8 cellular contexts compared by ENCODE assay signal in genomic region chr15:58980351-58980939, GRCh38. TPM values are rescaled to one million over a fixed set of nuclear protein-coding genes. Genes with fewer than 3 reads are reported as not detected.
A peak's percentile ranks its signal among the peaks of the same experiment; 100 is the strongest.
DNase-seq lines count a peak whose midpoint lies in the region; ATAC-seq, FAIRE-seq and TF ChIP-seq lines count a peak whose summit lies in the region.

No MANE protein-coding gene starts in this region.

- no peak overlapping the region for H3K14ac ChIP-seq in H1 (ENCODE audit: insufficient read length)

- CTCF ChIA-PET in HEK293T (lab: Yijun Ruan, JAX), result interaction anchor here (0.6 to 0.8 kb wide), 5 partner anchors 13 to 521 kb away, joined by 3 to 7 read pairs (median 3); no protein-coding TSS in a partner anchor
- CTCF ChIA-PET in Panc1 (lab: Charles Lee), result interaction anchor here (0.6 kb wide), 1 partner anchor 468 kb away, joined by 4 read pairs; no protein-coding TSS in a partner anchor
- CTCF ChIA-PET in H1 (lab: Charles Lee; ENCODE audit: partially characterized antibody), result interaction anchor here (0.7 to 2.4 kb wide), 13 partner anchors 9 to 549 kb away, joined by 3 to 11 read pairs (median 4); no protein-coding TSS in a partner anchor

- no peak overlapping the region for H3K27ac Mint-ChIP-seq in neural crest cell (ENCODE audit: unreplicated experiment)

- H4K91ac ChIP-seq in H1 (replicated peaks; ENCODE audit: insufficient read length, low read length), result no peak overlapping the region

- H3K27ac ChIP-seq in BLaER1 treated with 17β-estradiol and CSF1 and Interleukin-3, amounts not matched to agents 10 nM and 100 nM, result peak overlapping the region in 4 of 11 experiments; percentile 67 to 74 (median 68); a peak in 5 of 22 replicates
- H3K27ac ChIP-seq in Panc1 (ENCODE audit: low read length), result no peak overlapping the region
- H3K27ac ChIP-seq in H1 (ENCODE audit: low read depth, low read length), result no peak overlapping the region

- TF ChIP-seq EP300 in H1 (IDR thresholded peaks at IDR 0.05; ENCODE audit: borderline replicate concordance in 1 of 2, low read depth in 2 of 2, low read length in 2 of 2), result no peak

- peak overlapping the region in 10 of 11 experiments; percentile 62 to 82 (median 72); a peak in 15 of 22 replicates for H3K4me2 ChIP-seq in BLaER1 treated with 17β-estradiol and CSF1 and Interleukin-3, amounts not matched to agents 10 nM and 100 nM
- no peak overlapping the region for H3K4me2 ChIP-seq in H1 (ENCODE audit: insufficient read depth in 1 of 2, low read depth in 2 of 2, low read length in 2 of 2)

- POLR2A ChIA-PET in HEK293T (lab: Yijun Ruan, JAX) (no interaction called here), Panc1 (lab: Charles Lee) (no interaction called here), H1 (lab: Charles Lee; ENCODE audit: partially characterized antibody) (interaction anchor here (1.4 kb wide), 1 partner anchor 126 kb away, joined by 3 read pairs; no protein-coding TSS in a partner anchor)

- H2BK120ac ChIP-seq in H1 (replicated peaks; ENCODE audit: low read depth, low read length), result no peak overlapping the region

- H3K18ac ChIP-seq in H1 (ENCODE audit: extremely low read depth, low read length), result no peak overlapping the region

- H2AK5ac ChIP-seq in H1 (ENCODE audit: low read depth, low read length), result no peak overlapping the region

- DNase-seq in HEK293T (ENCODE audit: extremely low spot score) (no peak), Panc1 (ENCODE audit: low read depth, low spot score) (no peak), H1 (ENCODE audit: low read depth in 1 of 2, low spot score in 2 of 2) (no peak), neural crest cell (ENCODE audit: low read depth, low spot score) (no peak)
- DNase-seq in activated T-cell treated with anti-CD3 and anti-CD28 coated beads, Interleukin-2, amount 50 U/mL, for 4 hours, result no peak

- H4K8ac ChIP-seq in H1 (ENCODE audit: extremely low read depth, insufficient read depth, low read length), result no peak overlapping the region

- H3K9me3 ChIP-seq in BLaER1 treated with 17β-estradiol and CSF1 and Interleukin-3, amounts not matched to agents 10 nM and 100 nM (replicated peaks in 1 of 11), result no peaks in the 10 kb centered on the region
- H3K9me3 ChIP-seq in Panc1 (ENCODE audit: control insufficient read depth, insufficient read depth, low read depth, low read length), result no peaks in the 10 kb centered on the region
- no peaks in the 10 kb centered on the region for H3K9me3 ChIP-seq in H1 (ENCODE audit: insufficient read depth in 2 of 2, low read depth in 1 of 2, low read length in 1 of 2)

- H2BK20ac ChIP-seq in H1 (ENCODE audit: low read length), result no peak overlapping the region

- H3K4me1 ChIP-seq in BLaER1 treated with 17β-estradiol and CSF1 and Interleukin-3, amounts not matched to agents 10 nM and 100 nM, result peaks cover 43 to 81% (median 63%) of the 10 kb centered on the region in 10 experiments
- no peaks in the 10 kb centered on the region for H3K4me1 ChIP-seq in Panc1 (ENCODE audit: control insufficient read depth, insufficient read depth, low read length)
- peaks cover 0 to 3% (median 0%) of the 10 kb centered on the region in 4 experiments; a peak in 2 of 7 replicates for H3K4me1 ChIP-seq in H1 (replicated peaks in 1 of 4; ENCODE audit: control insufficient read depth in 3 of 4, insufficient read depth in 4 of 4, low read length in 3 of 4)

- no peak overlapping the region for H3K4ac ChIP-seq in H1 (replicated peaks; ENCODE audit: insufficient read length, low read depth, low read length)

- no peak overlapping the region for H3K23ac ChIP-seq in H1 (ENCODE audit: insufficient read length)

- H2BK5ac ChIP-seq in H1 (ENCODE audit: low read depth, low read length), result no peak overlapping the region

- peak; percentile 82 for FAIRE-seq in H1 (lab: Jason Lieb, UNC)

- H3K27me3 Mint-ChIP-seq in neural crest cell (ENCODE audit: low read depth), result peaks cover 48% of the 10 kb centered on the region
- no peaks in the 10 kb centered on the region for H3K27me3 Mint-ChIP-seq in activated T-cell treated with anti-CD3 and anti-CD28 coated beads, Interleukin-2, amount 50 U/mL, for 4 hours (ENCODE audit: low read depth)

- no peaks in the 10 kb centered on the region for H3K9me3 Mint-ChIP-seq in neural crest cell
- no peaks in the 10 kb centered on the region for H3K9me3 Mint-ChIP-seq in activated T-cell treated with anti-CD3 and anti-CD28 coated beads, Interleukin-2, amount 50 U/mL, for 4 hours

- peak in 1 of 2 experiments; percentile 64; a peak in 3 of 4 replicates for TF ChIP-seq RAD21 in H1 (IDR thresholded peaks at IDR 0.05 in 1 of 2, conservative IDR thresholded peaks at IDR 0.05 in 1 of 2; ENCODE audit: low read depth in 2 of 2, low read length in 2 of 2)

- no peak overlapping the region for H2AFZ ChIP-seq in H1 (ENCODE audit: low read length)

- H4K20me1 ChIP-seq in BLaER1 treated with 17β-estradiol and CSF1 and Interleukin-3, amounts not matched to agents 10 nM and 100 nM, result no peaks in the 10 kb centered on the region
- H4K20me1 ChIP-seq in H1 (replicated peaks in 1 of 2; ENCODE audit: control insufficient read depth in 1 of 2, insufficient read depth in 2 of 2, low read length in 2 of 2), result no peaks in the 10 kb centered on the region

- H2BK12ac ChIP-seq in H1 (ENCODE audit: low read depth, low read length), result no peak overlapping the region

- H3K4me1 Mint-ChIP-seq in neural crest cell, result no peaks in the 10 kb centered on the region
- H3K4me1 Mint-ChIP-seq in activated T-cell treated with anti-CD3 and anti-CD28 coated beads, Interleukin-2, amount 50 U/mL, for 4 hours (ENCODE audit: low read depth), result peaks cover 29% of the 10 kb centered on the region

- H3K27me3 ChIP-seq in BLaER1 treated with 17β-estradiol and CSF1 and Interleukin-3, amounts not matched to agents 10 nM and 100 nM, result no peaks in the 10 kb centered on the region
- H3K27me3 ChIP-seq in Panc1 (ENCODE audit: control insufficient read depth, insufficient read depth, low read length), result no peaks in the 10 kb centered on the region
- no peaks in the 10 kb centered on the region for H3K27me3 ChIP-seq in H1 (replicated peaks in 1 of 4; ENCODE audit: control insufficient read depth in 3 of 4, extremely low read depth in 1 of 4, insufficient read depth in 3 of 4, low read length in 3 of 4)

- no peak overlapping the region for H3K56ac ChIP-seq in H1 (replicated peaks; ENCODE audit: insufficient read length, low read depth, low read length)

- ATAC-seq in Panc1 (no peak), GM21529 (IDR thresholded peaks at IDR 0.05; ENCODE audit: unreplicated experiment) (no peak), GM19324 (IDR thresholded peaks at IDR 0.05; ENCODE audit: low FRiP score, unreplicated experiment) (no peak)
- ATAC-seq in activated T-cell treated with anti-CD3 and anti-CD28 coated beads, Interleukin-2, amount 50 U/mL, for 4 hours, result no peak

- 0 out of 22 replicates have a peak overlapping the region, but pooled peaks of 1 of the 11 experiments have one; percentile 34 for H3K9ac ChIP-seq in BLaER1 treated with 17β-estradiol and CSF1 and Interleukin-3, amounts not matched to agents 10 nM and 100 nM
- no peak overlapping the region for H3K9ac ChIP-seq in H1 (replicated peaks in 1 of 4; ENCODE audit: extremely low read depth in 1 of 4, low read depth in 3 of 4, low read length in 3 of 4)

- WGBS in H1 (ENCODE audit: extremely low coverage in 1 of 2, insufficient coverage in 1 of 2, insufficient read length in 1 of 2, insufficient replicate concordance in 2 of 2, low coverage in 1 of 2, low lambda C conversion rate in 2 of 2, missing lambda C conversion rate in 1 of 2), 2 experiments, result 28% methylated on average over 5 of the region's 5 CpGs; no CpG with 5 or more reads in 1 of the 2 experiments

- no peak overlapping the region for H4K5ac ChIP-seq in H1 (ENCODE audit: insufficient read length, low read depth, low read length)

- no TSS peak for BruUV-seq in Panc1 (replicated peaks; lab: Mats Ljungman, UMichigan)

- TF ChIP-seq CTCF in Panc1 (IDR thresholded peaks at IDR 0.05), result peak; percentile 62; the same call in 1 of the 2 replicates
- TF ChIP-seq CTCF in H1 (IDR thresholded peaks at IDR 0.05; ENCODE audit: control extremely low read depth in 1 of 3, insufficient read depth in 1 of 3, low read depth in 1 of 3, low read length in 3 of 3), result peak in 1 of 3 experiments; percentile 31; a peak in 2 of 4 replicates
- peak; percentile 74 for TF ChIP-seq CTCF in neural crest cell (conservative IDR thresholded peaks at IDR 0.05)

- H3K23me2 ChIP-seq in H1 (ENCODE audit: low read depth, low read length), result no peaks in the 10 kb centered on the region

- H3K79me2 ChIP-seq in H1 (ENCODE audit: control insufficient read depth in 1 of 2, insufficient read depth in 2 of 2, low read length in 2 of 2), result no peaks in the 10 kb centered on the region

- H3K79me1 ChIP-seq in H1 (ENCODE audit: low read depth, low read length), result no peaks in the 10 kb centered on the region

- in situ Hi-C loops in Panc1 (cut with HindIII; ENCODE audit: low pct_unique_long_range_greater_than_20kb, low sequenced_read_pairs), result no loop called here

- intact Hi-C loops in Panc1 (cut with micrococcal nuclease; ENCODE audit: unreplicated experiment), result loop anchor here (10.0 kb wide), 2 partner anchors 124 to 514 kb away; partner anchors contain the start of gene CCNB2

- no peak overlapping the region for H2BK15ac ChIP-seq in H1 (ENCODE audit: low read length)

- H3K4me3 ChIP-seq in BLaER1 treated with 17β-estradiol and CSF1 and Interleukin-3, amounts not matched to agents 10 nM and 100 nM, result no peak overlapping the region
- H3K4me3 ChIP-seq in Panc1 (ENCODE audit: low read depth in 2 of 2, low read length in 2 of 2) (no peak overlapping the region), H1 (ENCODE audit: extremely low read depth in 1 of 4, insufficient read depth in 2 of 4, low read depth in 3 of 4, low read length in 4 of 4) (no peak overlapping the region)

- H3K4me3 Mint-ChIP-seq in neural crest cell, result no peak overlapping the region
- H3K4me3 Mint-ChIP-seq in activated T-cell treated with anti-CD3 and anti-CD28 coated beads, Interleukin-2, amount 50 U/mL, for 4 hours, result no peak overlapping the region

- no peaks in the 10 kb centered on the region for H3K36me3 ChIP-seq in BLaER1 treated with 17β-estradiol and CSF1 and Interleukin-3, amounts not matched to agents 10 nM and 100 nM
- no peaks in the 10 kb centered on the region for H3K36me3 ChIP-seq in Panc1 (ENCODE audit: control insufficient read depth, insufficient read depth, low read length)
- no peaks in the 10 kb centered on the region for H3K36me3 ChIP-seq in H1 (ENCODE audit: control insufficient read depth in 2 of 4, insufficient read depth in 4 of 4, low read length in 3 of 4)

- no peak for TF ChIP-seq POLR2A in H1 (IDR thresholded peaks at IDR 0.05; ENCODE audit: control extremely low read depth in 1 of 2, low read depth in 2 of 2, low read length in 2 of 2)

- H3K36me3 Mint-ChIP-seq in neural crest cell (ENCODE audit: low read depth), result no peaks in the 10 kb centered on the region
- H3K36me3 Mint-ChIP-seq in activated T-cell treated with anti-CD3 and anti-CD28 coated beads, Interleukin-2, amount 50 U/mL, for 4 hours (ENCODE audit: insufficient read depth), result no peaks in the 10 kb centered on the region

RNA-seq across cellular contexts. Expression of gene RNF111, which starts 7.0 kb away (rescaled TPM):
- total RNA-seq in Panc1 (2021; ENCODE audit: unreplicated experiment), result 37.2 TPM
- polyA plus RNA-seq in Panc1 (2012; ENCODE audit: insufficient read length), result 25.8 TPM
- 26.6 and 29.1 TPM in 2 replicates for total RNA-seq in H1 (2021; fragmentation: NEBNext Ultra II Directional; extraction: Animal tissue kit (Norgen Biotek cat#: 25700))
- polyA plus RNA-seq in H1 (2011; rRNA removed), result 11.7 and 18.5 TPM in 2 replicates
- 14.9 TPM for polyA plus RNA-seq in H1 (2011; cell fraction: cytosol; rRNA removed)
- polyA plus RNA-seq in H1 (2011; cell fraction: nucleus; rRNA removed), result 16.3 TPM
- polyA plus RNA-seq in H1 (2012, experiment 1 of 2), result 14.5 to 24.3 TPM (median 19.4 TPM) in 4 replicates
- polyA plus RNA-seq in H1 (2012, experiment 2 of 2), result 1.1 TPM
- polyA plus RNA-seq in H1 (2013, experiment 1 of 2), result 10.6 TPM
- 9.1 TPM for polyA plus RNA-seq in H1 (2013, experiment 2 of 2)
- polyA minus RNA-seq in H1 (2011; rRNA and poly(A)+ RNA removed), result 77.3 and 94.6 TPM in 2 replicates
- polyA minus RNA-seq in H1 (2011; cell fraction: cytosol; rRNA and poly(A)+ RNA removed), result 26.9 TPM
- 56.4 TPM for polyA minus RNA-seq in H1 (2011; cell fraction: nucleus; rRNA and poly(A)+ RNA removed)
- 37.4 and 37.7 TPM in 2 replicates for total RNA-seq in neural crest cell
- 10 to 100 TPM; 22.6 to 25.0 (median 25.0) TPM for total RNA-seq in activated T-cell treated with anti-CD3 and anti-CD28 coated beads, Interleukin-2, amount 50 U/mL, for 4 hours

RNA-seq across cellular contexts. Expression of gene SLTM, which starts 47.0 kb away (rescaled TPM):
- total RNA-seq in Panc1 (2021; ENCODE audit: unreplicated experiment), result 75.7 TPM
- 88.4 TPM for polyA plus RNA-seq in Panc1 (2012; ENCODE audit: insufficient read length)
- 143 and 149 TPM in 2 replicates for total RNA-seq in H1 (2021; fragmentation: NEBNext Ultra II Directional; extraction: Animal tissue kit (Norgen Biotek cat#: 25700))
- polyA plus RNA-seq in H1 (2011; rRNA removed), result 30.8 and 43.9 TPM in 2 replicates
- polyA plus RNA-seq in H1 (2011; cell fraction: cytosol; rRNA removed), result 72.0 TPM
- 91.5 TPM for polyA plus RNA-seq in H1 (2011; cell fraction: nucleus; rRNA removed)
- 131 to 240 TPM (median 157 TPM) in 4 replicates for polyA plus RNA-seq in H1 (2012, experiment 1 of 2)
- 12.6 TPM for polyA plus RNA-seq in H1 (2012, experiment 2 of 2)
- polyA plus RNA-seq in H1 (2013, experiment 1 of 2), result 122 TPM
- polyA plus RNA-seq in H1 (2013, experiment 2 of 2), result 119 TPM
- 41.2 and 44.8 TPM in 2 replicates for polyA minus RNA-seq in H1 (2011; rRNA and poly(A)+ RNA removed)
- 62.2 TPM for polyA minus RNA-seq in H1 (2011; cell fraction: cytosol; rRNA and poly(A)+ RNA removed)
- polyA minus RNA-seq in H1 (2011; cell fraction: nucleus; rRNA and poly(A)+ RNA removed), result 228 TPM
- 105 and 122 TPM in 2 replicates for total RNA-seq in neural crest cell
- 100 to 1,000 TPM; 105 to 121 (median 120) TPM for total RNA-seq in activated T-cell treated with anti-CD3 and anti-CD28 coated beads, Interleukin-2, amount 50 U/mL, for 4 hours

Comparison
In these comparisons a context has a peak if more than half of its experiments do, and no peak if none do; other contexts are left out.
1. H3K4me2 ChIP-seq: peak in BLaER1 treated with 17β-estradiol and CSF1 and Interleukin-3, amounts not matched to agents 10 nM and 100 nM (10 of 11); none in H1 (0 of 2).